20 cellular contexts compared by ENCODE assay signal in the genomic region with DNA sequence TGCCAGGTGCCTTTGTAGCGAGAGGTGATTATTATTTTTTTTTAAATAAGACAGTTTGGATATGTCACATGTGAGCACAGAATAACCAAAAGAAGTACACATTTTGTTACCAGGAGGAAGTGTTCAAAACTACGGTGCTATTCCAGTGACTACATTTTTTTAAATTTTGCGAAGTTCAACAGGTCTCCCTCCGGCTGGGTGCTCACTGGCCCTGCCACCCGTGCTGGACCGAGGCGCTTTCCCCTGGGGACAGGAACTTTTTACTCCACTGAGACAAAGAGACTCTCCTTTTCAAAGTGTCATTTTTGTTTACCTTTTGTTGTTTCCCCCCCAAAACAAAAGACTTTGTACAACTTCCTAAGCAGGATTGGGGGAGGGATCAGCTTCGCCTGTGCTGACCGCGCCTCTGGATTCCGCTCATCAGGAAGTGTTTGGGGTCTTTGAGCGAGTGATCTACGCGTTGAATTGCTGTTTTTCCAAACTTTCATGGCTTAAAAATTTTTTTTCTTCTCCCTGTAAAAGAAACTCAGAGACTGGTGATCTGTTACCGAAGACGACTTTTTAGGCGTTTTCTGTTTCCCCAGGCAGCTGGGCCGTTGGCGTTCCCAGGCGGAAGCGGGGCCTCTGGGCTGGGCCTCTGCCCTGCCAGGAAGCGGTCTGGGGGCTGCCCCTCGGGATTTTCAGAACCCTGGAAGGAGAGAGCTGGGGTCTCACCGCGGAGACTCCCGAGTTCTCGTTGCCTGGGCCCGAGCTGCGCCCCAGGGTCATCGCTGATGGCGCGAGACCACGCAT. TPM values are rescaled to one million over a fixed set of nuclear protein-coding genes. Genes with fewer than 3 reads are reported as not detected.
A peak's percentile ranks its signal among the peaks of the same experiment; 100 is the strongest.
DNase-seq lines count a peak whose midpoint lies in the region; ATAC-seq, FAIRE-seq and TF ChIP-seq lines count a peak whose summit lies in the region.
"Had no signal": no experiment of that assay in that cellular context is flagged by ENCODE, and none has a peak within 500 bp of the region (broad histone marks: within the 10 kb centered on the region; RNA-seq: fewer than 3 reads in every experiment).

No MANE protein-coding gene starts in this region.

- no peak overlapping the region for H3K9ac ChIP-seq in astrocyte (ENCODE audit: low read length)

- CTCF ChIA-PET in CD4-positive, alpha-beta T cell (lab: Charles Lee), result no interaction called here

- H4K20me1 ChIP-seq in GM23338 (replicated peaks; ENCODE audit: insufficient read depth) (peaks cover 59% of the 10 kb centered on the region), astrocyte (ENCODE audit: insufficient read depth, low read length) (no peaks in the 10 kb centered on the region)

- peaks cover 14% of the 10 kb centered on the region for H3K4me1 Mint-ChIP-seq in CD4-positive, alpha-beta T cell (ENCODE audit: low read depth)
- H3K4me1 Mint-ChIP-seq in GM23338 (peaks cover 21% of the 10 kb centered on the region), astrocyte (ENCODE audit: low read depth, unreplicated experiment) (no peaks in the 10 kb centered on the region), naive B cell (peaks cover 8 to 33% (median 23%) of the 10 kb centered on the region in 3 donors)

- no peak overlapping the region for H3K27ac ChIP-seq in CD4-positive, alpha-beta T cell (ENCODE audit: low read depth, low read length)
- H3K27ac ChIP-seq in GM23338 (ENCODE audit: low read depth) (no peak overlapping the region), astrocyte (ENCODE audit: low read depth, low read length) (no peak overlapping the region), vagina (no peak overlapping the region)
- H3K27ac ChIP-seq: C4-2B, Peyer's patch, SJCRH30 had no signal

- no peak for DNase-seq in CD4-positive, alpha-beta T cell
- no peak for DNase-seq in GM23338 (ENCODE audit: low spot score)
- DNase-seq in astrocyte (ENCODE audit: low read depth), result no peak
- DNase-seq in naive B cell, result no peak
- no peak for DNase-seq in DMS53 treated with DMSO at 0.1 percent for 48 hours (lab: John Stamatoyannopoulos, UW; ENCODE audit: unreplicated experiment)
- DNase-seq in vagina (ENCODE audit: extremely low spot score in 2 of 2), result no peak
- DNase-seq in activated CD4-positive, CD25-positive, alpha-beta regulatory T cell treated with anti-CD3 and anti-CD28 coated beads, Interleukin-2, amount 50 U/mL, for 72 hours, result no peak
- DNase-seq: GF-D8, GOT3, MG63, NCI-H1048, NCI-H1436, NCI-H1930, NCI-H2227 treated with DMSO at 0.1 percent for 48 hours, NCI-H510A, NCI-H774, Peyer's patch, SJCRH30 had no signal

- peak overlapping the region; percentile 30; the same call in 1 of the 2 replicates for H3K4me3 ChIP-seq in GM23338
- no peak overlapping the region for H3K4me3 ChIP-seq in astrocyte (ENCODE audit: insufficient read depth, low read depth, low read length)
- no peak overlapping the region for H3K4me3 ChIP-seq in vagina
- H3K4me3 ChIP-seq: MG63, Peyer's patch, SJCRH30 had no signal

- H2AFZ ChIP-seq in GM23338, result no peak overlapping the region
- no peak overlapping the region for H2AFZ ChIP-seq in astrocyte (ENCODE audit: low read depth, low read length)

- peak overlapping the region; percentile 45 for H3K4me3 Mint-ChIP-seq in CD4-positive, alpha-beta T cell
- H3K4me3 Mint-ChIP-seq in GM23338, result peak overlapping the region; percentile 16; the same call in 1 of the 3 replicates
- no peak overlapping the region for H3K4me3 Mint-ChIP-seq in astrocyte (ENCODE audit: unreplicated experiment)
- H3K4me3 Mint-ChIP-seq in naive B cell, result peak overlapping the region in 6 of 8 donors; percentile 25 to 77 (median 53)

- TF ChIP-seq CTCF in CD4-positive, alpha-beta T cell (IDR thresholded peaks at IDR 0.05), result no peak
- no peak for TF ChIP-seq CTCF in GM23338 (conservative IDR thresholded peaks at IDR 0.05; ENCODE audit: low read depth in 2 of 2)
- TF ChIP-seq CTCF in astrocyte (IDR thresholded peaks at IDR 0.05; ENCODE audit: insufficient read depth, low read depth, low read length), result no peak
- TF ChIP-seq CTCF in vagina (IDR thresholded peaks at IDR 0.05), result no peak

- no peaks in the 10 kb centered on the region for H3K36me3 Mint-ChIP-seq in CD4-positive, alpha-beta T cell (ENCODE audit: low read depth)
- H3K36me3 Mint-ChIP-seq in GM23338 (ENCODE audit: low read depth), result no peaks in the 10 kb centered on the region
- peaks cover 2% of the 10 kb centered on the region for H3K36me3 Mint-ChIP-seq in astrocyte (ENCODE audit: low read depth, unreplicated experiment)
- peaks cover 0 to 8% of the 10 kb centered on the region in 2 donors for H3K36me3 Mint-ChIP-seq in naive B cell

- no peak overlapping the region for H3K27ac Mint-ChIP-seq in CD4-positive, alpha-beta T cell
- no peak overlapping the region for H3K27ac Mint-ChIP-seq in GM23338
- peak overlapping the region; percentile 41 for H3K27ac Mint-ChIP-seq in astrocyte (ENCODE audit: unreplicated experiment)
- peak overlapping the region in 4 of 6 donors; percentile 72 to 92 (median 78) for H3K27ac Mint-ChIP-seq in naive B cell

- H3K27me3 Mint-ChIP-seq in CD4-positive, alpha-beta T cell, result peaks cover 88% of the 10 kb centered on the region
- H3K27me3 Mint-ChIP-seq in GM23338 (ENCODE audit: insufficient read depth, low read depth, poor library complexity) (peaks cover 100% of the 10 kb centered on the region), astrocyte (ENCODE audit: low read depth, unreplicated experiment) (peaks cover 83% of the 10 kb centered on the region), naive B cell (peaks cover 54 to 93% (median 69%) of the 10 kb centered on the region in 3 donors)

- peaks cover 30% of the 10 kb centered on the region for H3F3A ChIP-seq in GM23338 (replicated peaks; ENCODE audit: low read depth)

- POLR2A ChIA-PET in CD4-positive, alpha-beta T cell (lab: Charles Lee), result no interaction called here

- H3K36me3 ChIP-seq in GM23338 (ENCODE audit: insufficient read depth) (no peaks in the 10 kb centered on the region), astrocyte (ENCODE audit: insufficient read depth, low read length) (no peaks in the 10 kb centered on the region), vagina (no peaks in the 10 kb centered on the region)
- H3K36me3 ChIP-seq: MG63, Peyer's patch, SJCRH30 had no signal

- no peak for FAIRE-seq in astrocyte (lab: Jason Lieb, UNC)

- H3K9me3 ChIP-seq in CD4-positive, alpha-beta T cell (ENCODE audit: control insufficient read depth, low read length), result no peaks in the 10 kb centered on the region
- H3K9me3 ChIP-seq in astrocyte (ENCODE audit: insufficient read depth, low read depth, low read length), result peaks cover 5% of the 10 kb centered on the region
- H3K9me3 ChIP-seq in vagina, result no peaks in the 10 kb centered on the region
- H3K9me3 ChIP-seq: MG63, Peyer's patch, SJCRH30 had no signal

- intact Hi-C loops in CD4-positive, alpha-beta T cell (cut with DNase I, micrococcal nuclease), result loop anchor here in 1 of 2 experiments (5.0 kb wide), 1 partner anchor 47 kb away; no protein-coding TSS in a partner anchor
- intact Hi-C loops in vagina (cut with DNase I), result no loop called here

- H3K9me2 ChIP-seq in GM23338 (ENCODE audit: insufficient read depth), result no peaks in the 10 kb centered on the region

- H3K27me3 ChIP-seq in CD4-positive, alpha-beta T cell (ENCODE audit: control insufficient read depth, insufficient read depth, low read length), result peaks cover 99% of the 10 kb centered on the region
- H3K27me3 ChIP-seq in GM23338 (ENCODE audit: insufficient read depth), result peaks cover 100% of the 10 kb centered on the region
- peaks cover 95% of the 10 kb centered on the region for H3K27me3 ChIP-seq in astrocyte (ENCODE audit: insufficient read depth, low read length)
- H3K27me3 ChIP-seq in vagina, result peaks cover 23% of the 10 kb centered on the region
- H3K27me3 ChIP-seq: MG63, SJCRH30 had no signal

- H3K9me3 Mint-ChIP-seq in CD4-positive, alpha-beta T cell, result no peaks in the 10 kb centered on the region
- H3K9me3 Mint-ChIP-seq in GM23338 (peaks cover 4% of the 10 kb centered on the region; the same call in 1 of the 3 replicates), astrocyte (ENCODE audit: unreplicated experiment) (peaks cover 5% of the 10 kb centered on the region), naive B cell (peaks cover 0 to 9% (median 3%) of the 10 kb centered on the region in 7 donors)

- H3K4me1 ChIP-seq in GM23338 (ENCODE audit: insufficient read depth) (peaks cover 34% of the 10 kb centered on the region), astrocyte (ENCODE audit: insufficient read depth, low read length) (peaks cover 3% of the 10 kb centered on the region), vagina (peaks cover 23% of the 10 kb centered on the region)
- H3K4me1 ChIP-seq: SJCRH30 had no signal

- ATAC-seq in CD4-positive, alpha-beta T cell (ENCODE audit: poor library complexity), result no peak
- ATAC-seq in GM23338 (no peak), naive B cell (ENCODE audit: low read depth in 2 of 2) (no peak), GM21423 (IDR thresholded peaks at IDR 0.05; ENCODE audit: unreplicated experiment) (no peak)

- H3K79me2 ChIP-seq in GM23338 (replicated peaks; ENCODE audit: insufficient read depth) (no peaks in the 10 kb centered on the region), astrocyte (ENCODE audit: insufficient read depth, low read length) (no peaks in the 10 kb centered on the region)

- TF ChIP-seq POLR2A in vagina (IDR thresholded peaks at IDR 0.05), result no peak

- peak overlapping the region; percentile 63 for H3K4me2 ChIP-seq in GM23338
- no peak overlapping the region for H3K4me2 ChIP-seq in astrocyte (ENCODE audit: low read length)

TF ChIP-seq in GM23338, 12 proteins besides CTCF, POLR2A, EP300 and RAD21:
- no peak for TF ChIP-seq NANOG (IDR thresholded peaks at IDR 0.05; ENCODE audit: borderline replicate concordance)
- TF ChIP-seq EZH2 (IDR thresholded peaks at IDR 0.05; ENCODE audit: low read depth, unreplicated experiment), result peak; percentile 45

RNA-seq across cellular contexts. Expression of a gene that starts 7.2 kb away (rescaled TPM):
- not detected for total RNA-seq in CD4-positive, alpha-beta T cell
- total RNA-seq in GM23338 (2014; rRNA removed; shearing (Covaris generic)), result not detected in 2 replicates
- polyA plus RNA-seq in GM23338 (2016; fragmentation: Nextera tagmentation; extraction: Ambion mirVana) (not detected in 2 replicates), naive B cell (ENCODE audit: low read depth in 6 of 6) (not detected)
- total RNA-seq in astrocyte (not detected in 2 replicates), vagina (0.98 TPM)
- total RNA-seq: Peyer's patch had no signal

Comparison
In these comparisons a context has a peak if more than half of its experiments do, and no peak if none do; other contexts are left out.
1. H3K27ac Mint-ChIP-seq: peak in astrocyte (single experiment) and naive B cell (4 of 6); none in CD4-positive, alpha-beta T cell (single experiment) and GM23338 (single experiment).